In the genomic region with DNA sequence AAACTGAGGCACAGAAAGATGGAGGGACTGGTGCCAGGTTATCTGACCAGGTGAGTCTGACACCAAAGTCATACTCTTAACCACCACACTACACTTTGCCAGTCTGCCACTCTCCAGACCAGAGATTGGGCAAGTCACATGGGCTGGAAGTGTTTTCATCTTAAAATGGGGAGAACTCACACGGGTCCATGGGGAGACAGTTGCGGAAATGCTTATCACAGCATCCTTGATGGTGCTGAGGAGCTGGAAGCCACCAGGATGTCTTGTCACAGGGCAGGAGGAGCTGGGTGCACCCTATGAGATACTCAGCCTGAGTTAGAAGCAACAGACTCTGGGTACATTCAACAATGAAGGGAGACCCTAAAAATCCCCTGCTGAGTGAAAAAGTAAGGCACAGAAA, we compare ENCODE assay signal across 17 cellular contexts. TPM values are rescaled to one million over a fixed set of nuclear protein-coding genes. Genes with fewer than 3 reads are reported as not detected.
"Had no signal": no experiment of that assay in that cellular context is flagged by ENCODE, and none has a peak within 500 bp of the region (broad histone marks: within the 10 kb centered on the region; RNA-seq: fewer than 3 reads in every experiment).

No MANE protein-coding gene starts in this region.

- H3K4me1 ChIP-seq: foreskin keratinocyte, uterus had no signal

- H3K4me3 ChIP-seq: lung had no signal

- H3K27me3 ChIP-seq: brain microvascular endothelial cell, tibial nerve, uterus had no signal

- H3K27ac ChIP-seq: brain microvascular endothelial cell, foreskin keratinocyte, uterus, WERI-Rb-1 had no signal

- H3K36me3 ChIP-seq: brain microvascular endothelial cell, uterus, WERI-Rb-1 had no signal

- H3K9me3 ChIP-seq: tibial nerve, uterus had no signal

- DNase-seq: activated CD4-positive, alpha-beta T cell treated with anti-CD3 and anti-CD28 coated beads, Interleukin-2, amount 50 U/mL, for 48 hours; activated naive CD4-positive, alpha-beta T cell; activated naive CD8-positive, alpha-beta T cell treated with anti-CD3 and anti-CD28 coated beads for 36 hours; activated T-cell treated with anti-CD3 and anti-CD28 coated beads for 4 hours; amygdala; brain microvascular endothelial cell; foreskin keratinocyte; hypothalamus; left colon; midbrain; stimulated activated naive B cell treated with anti-CD40 and anti-IgM and Interleukin-4, amounts not matched to agents 10 μg/mL and 1 μg/mL and 100 μg/mL, for 72 hours; SW 1271; uterus; WERI-Rb-1 had no signal

RNA-seq across cellular contexts. Expression of gene GALNT15, which starts 4.8 kb away (rescaled TPM):
- total RNA-seq: activated naive CD8-positive, alpha-beta T cell treated with anti-CD3 and anti-CD28 coated beads for 36 hours; foreskin keratinocyte; T-helper 2 cell treated with Interferon-gamma antibody and Interleukin-4, amounts not matched to agents 100 ng/mL and 5 ng/mL, for 36 hours had no signal
- polyA plus RNA-seq: foreskin keratinocyte had no signal
